In genomic region chr17:56754523-56755208, GRCh38 we compare ENCODE assay signal across 11 cellular contexts.
DNase-seq lines count a peak whose midpoint lies in the region; ATAC-seq and TF ChIP-seq lines count a peak whose summit lies in the region.
"Had no signal": no experiment of that assay in that cellular context is flagged by ENCODE, and none has a peak within 500 bp of the region (broad histone marks: within the 10 kb centered on the region; RNA-seq: fewer than 3 reads in every experiment).

No MANE protein-coding gene starts in this region.

- BruUV-seq in Panc1 (replicated peaks; lab: Mats Ljungman, UMichigan), result no TSS peak

- peaks cover 3% of the 10 kb centered on the region; the same call in 1 of the 2 replicates for H3K4me1 ChIP-seq in Panc1 (ENCODE audit: control insufficient read depth, insufficient read depth, low read length)

- H3K27ac ChIP-seq in Panc1 (ENCODE audit: low read length), result no peak overlapping the region
- H3K27ac ChIP-seq: skin epidermis, thoracic aorta had no signal

- POLR2A ChIA-PET in Panc1 (lab: Charles Lee), result interaction anchor here (0.6 kb wide), 1 partner anchor 154 kb away, joined by 3 read pairs; no protein-coding TSS in a partner anchor

- H3K36me3 ChIP-seq in Panc1 (ENCODE audit: control insufficient read depth, insufficient read depth, low read length), result no peaks in the 10 kb centered on the region
- H3K36me3 ChIP-seq: thoracic aorta had no signal

- H3K4me1 Mint-ChIP-seq in activated naive CD8-positive, alpha-beta T cell (ENCODE audit: low read depth), result peaks cover 7% of the 10 kb centered on the region
- peaks cover 26% of the 10 kb centered on the region for H3K4me1 Mint-ChIP-seq in activated naive CD8-positive, alpha-beta T cell treated with anti-CD3 and anti-CD28 coated beads, Interleukin-2, amount 50 U/mL, for 24 hours
- peaks cover 41% of the 10 kb centered on the region for H3K4me1 Mint-ChIP-seq in stimulated activated naive CD8-positive, alpha-beta T cell treated with anti-CD3 and anti-CD28 coated beads, Interleukin-15, amount 100 ng/mL, for 72 hours
- H3K4me1 Mint-ChIP-seq in natural killer cell, result peaks cover 4 to 29% of the 10 kb centered on the region in 2 donors

- no peaks in the 10 kb centered on the region for H3K9me3 Mint-ChIP-seq in activated naive CD8-positive, alpha-beta T cell (ENCODE audit: low read depth)
- H3K9me3 Mint-ChIP-seq in activated naive CD8-positive, alpha-beta T cell treated with anti-CD3 and anti-CD28 coated beads, Interleukin-2, amount 50 U/mL, for 24 hours, result no peaks in the 10 kb centered on the region
- H3K9me3 Mint-ChIP-seq in stimulated activated naive CD8-positive, alpha-beta T cell treated with anti-CD3 and anti-CD28 coated beads, Interleukin-15, amount 100 ng/mL, for 72 hours, result no peaks in the 10 kb centered on the region
- no peaks in the 10 kb centered on the region for H3K9me3 Mint-ChIP-seq in natural killer cell

- peak overlapping the region; percentile 2 for H3K27ac Mint-ChIP-seq in activated naive CD8-positive, alpha-beta T cell
- no peak overlapping the region for H3K27ac Mint-ChIP-seq in activated naive CD8-positive, alpha-beta T cell treated with anti-CD3 and anti-CD28 coated beads, Interleukin-2, amount 50 U/mL, for 24 hours
- peak overlapping the region; percentile 71 to 84 for H3K27ac Mint-ChIP-seq in stimulated activated naive CD8-positive, alpha-beta T cell treated with anti-CD3 and anti-CD28 coated beads, Interleukin-15, amount 100 ng/mL, for 72 hours
- no peak overlapping the region for H3K27ac Mint-ChIP-seq in natural killer cell

- no peaks in the 10 kb centered on the region for H3K27me3 ChIP-seq in Panc1 (ENCODE audit: control insufficient read depth, insufficient read depth, low read length)

- TF ChIP-seq CTCF in Panc1 (IDR thresholded peaks at IDR 0.05) (no peak), fibroblast of villous mesenchyme (IDR thresholded peaks at IDR 0.05; ENCODE audit: insufficient read depth, low read depth, low read length) (no peak), natural killer cell (IDR thresholded peaks at IDR 0.05) (no peak)

- CTCF ChIA-PET in Panc1 (lab: Charles Lee), result interaction anchor here (0.6 to 0.7 kb wide), 3 partner anchors 146 to 491 kb away, joined by 3 to 8 read pairs (median 4); no protein-coding TSS in a partner anchor

- H3K9me3 ChIP-seq in Panc1 (ENCODE audit: control insufficient read depth, insufficient read depth, low read depth, low read length), result no peaks in the 10 kb centered on the region
- H3K9me3 ChIP-seq: thoracic aorta had no signal

- intact Hi-C loops in Panc1 (cut with micrococcal nuclease; ENCODE audit: unreplicated experiment), result no loop called here
- intact Hi-C loops in natural killer cell (cut with micrococcal nuclease), result no loop called here

- ATAC-seq in activated naive CD8-positive, alpha-beta T cell treated with anti-CD3 and anti-CD28 coated beads, Interleukin-2, amount 50 U/mL, for 24 hours, result no peak
- ATAC-seq in Panc1, result peak; percentile 74
- peak; percentile 76 for ATAC-seq in stimulated activated naive CD8-positive, alpha-beta T cell treated with anti-CD3 and anti-CD28 coated beads, Interleukin-15, amount 100 ng/mL, for 72 hours
- no peak for ATAC-seq in natural killer cell

- no peaks in the 10 kb centered on the region for H3K36me3 Mint-ChIP-seq in activated naive CD8-positive, alpha-beta T cell
- no peaks in the 10 kb centered on the region for H3K36me3 Mint-ChIP-seq in activated naive CD8-positive, alpha-beta T cell treated with anti-CD3 and anti-CD28 coated beads, Interleukin-2, amount 50 U/mL, for 24 hours (ENCODE audit: low read depth)
- H3K36me3 Mint-ChIP-seq in natural killer cell, result no peaks in the 10 kb centered on the region

- H3K27me3 Mint-ChIP-seq in activated naive CD8-positive, alpha-beta T cell, result no peaks in the 10 kb centered on the region
- H3K27me3 Mint-ChIP-seq in activated naive CD8-positive, alpha-beta T cell treated with anti-CD3 and anti-CD28 coated beads, Interleukin-2, amount 50 U/mL, for 24 hours, result no peaks in the 10 kb centered on the region
- H3K27me3 Mint-ChIP-seq in stimulated activated naive CD8-positive, alpha-beta T cell treated with anti-CD3 and anti-CD28 coated beads, Interleukin-15, amount 100 ng/mL, for 72 hours, result no peaks in the 10 kb centered on the region
- H3K27me3 Mint-ChIP-seq in natural killer cell (ENCODE audit: low read depth in 2 of 2), result peaks cover 17 to 42% of the 10 kb centered on the region in 2 donors

- peak overlapping the region; percentile 14 for H3K4me3 Mint-ChIP-seq in activated naive CD8-positive, alpha-beta T cell
- no peak overlapping the region for H3K4me3 Mint-ChIP-seq in activated naive CD8-positive, alpha-beta T cell treated with anti-CD3 and anti-CD28 coated beads, Interleukin-2, amount 50 U/mL, for 24 hours
- peak overlapping the region in 1 of 2 donors; percentile 10 for H3K4me3 Mint-ChIP-seq in stimulated activated naive CD8-positive, alpha-beta T cell treated with anti-CD3 and anti-CD28 coated beads, Interleukin-15, amount 100 ng/mL, for 72 hours
- H3K4me3 Mint-ChIP-seq in natural killer cell, result no peak overlapping the region

- H3K4me3 ChIP-seq in Panc1 (ENCODE audit: low read depth in 2 of 2, low read length in 2 of 2) (no peak overlapping the region), fibroblast of villous mesenchyme (ENCODE audit: low read depth, low read length) (no peak overlapping the region)
- H3K4me3 ChIP-seq: skin epidermis, thoracic aorta had no signal

- DNase-seq in activated naive CD8-positive, alpha-beta T cell treated with anti-CD3 and anti-CD28 coated beads, Interleukin-2, amount 50 U/mL, for 24 hours, result no peak
- no peak for DNase-seq in Panc1 (ENCODE audit: low read depth, low spot score)
- DNase-seq in fibroblast of villous mesenchyme (ENCODE audit: low read depth), result peak; percentile 66
- no peak for DNase-seq in stimulated activated naive CD8-positive, alpha-beta T cell treated with anti-CD3 and anti-CD28 coated beads, Interleukin-15, amount 100 ng/mL, for 72 hours
- DNase-seq in natural killer cell, result no peak
- DNase-seq in activated gamma-delta T cell treated with Interleukin-2 at 50 U/mL for 16 hours, result no peak
- DNase-seq in amygdala (lab: John Stamatoyannopoulos, UW), result no peak
- DNase-seq: NCI-H1105 treated with DMSO at 0.1 percent for 48 hours had no signal

- in situ Hi-C loops in Panc1 (cut with HindIII; ENCODE audit: low pct_unique_long_range_greater_than_20kb, low sequenced_read_pairs), result no loop called here

Comparison
In these comparisons a context has a peak if more than half of its experiments do, and no peak if none do; other contexts are left out.
1. H3K27ac Mint-ChIP-seq: peak in activated naive CD8-positive, alpha-beta T cell (single experiment) and stimulated activated naive CD8-positive, alpha-beta T cell treated with anti-CD3 and anti-CD28 coated beads, Interleukin-15, amount 100 ng/mL, for 72 hours (2 of 2); none in activated naive CD8-positive, alpha-beta T cell treated with anti-CD3 and anti-CD28 coated beads, Interleukin-2, amount 50 U/mL, for 24 hours (single experiment) and natural killer cell (0 of 2).
2. ATAC-seq: peak in Panc1 (single experiment) and stimulated activated naive CD8-positive, alpha-beta T cell treated with anti-CD3 and anti-CD28 coated beads, Interleukin-15, amount 100 ng/mL, for 72 hours (single experiment); none in activated naive CD8-positive, alpha-beta T cell treated with anti-CD3 and anti-CD28 coated beads, Interleukin-2, amount 50 U/mL, for 24 hours (single experiment) and natural killer cell (0 of 3).